8 cellular contexts compared by ENCODE assay signal in the genomic region with DNA sequence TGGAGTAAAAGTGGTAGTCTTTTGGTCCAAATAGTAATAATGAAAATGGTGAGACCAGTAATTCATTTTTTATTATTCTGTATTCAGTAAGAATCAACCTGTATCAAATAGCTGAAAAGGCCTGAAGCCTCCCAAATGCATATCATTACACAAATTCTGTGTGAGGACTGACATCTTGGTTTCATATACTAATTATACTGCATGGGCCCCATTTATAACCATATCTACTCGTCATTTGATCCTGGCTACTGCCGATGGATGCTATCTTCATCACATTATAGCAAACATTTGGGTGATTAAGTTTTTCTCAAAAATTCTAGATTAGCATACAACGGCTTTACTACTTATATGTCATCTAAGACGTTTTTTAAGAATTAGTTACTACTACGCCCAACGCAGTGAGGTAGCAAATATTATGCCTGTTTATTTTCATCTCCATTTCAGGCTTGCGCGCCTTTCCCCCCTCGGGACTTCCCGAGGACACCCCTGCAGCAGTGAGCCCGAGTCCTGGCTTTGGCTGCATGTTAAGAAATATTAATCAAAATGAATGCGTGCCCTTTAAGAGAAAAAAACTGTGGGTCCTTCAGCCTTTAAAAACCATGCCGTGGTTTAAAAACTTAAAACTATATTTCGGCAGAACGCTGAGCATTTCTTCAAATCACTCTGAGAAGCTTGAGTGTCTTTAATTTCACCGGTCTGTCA. TPM values are rescaled to one million over a fixed set of nuclear protein-coding genes. Genes with fewer than 3 reads are reported as not detected.
DNase-seq lines count a peak whose midpoint lies in the region; TF ChIP-seq lines count a peak whose summit lies in the region.

No MANE protein-coding gene starts in this region.

- H3K27ac ChIP-seq in neutrophil = peak overlapping the region; percentile 52

- H3K27ac Mint-ChIP-seq in activated T-helper 2 cell treated with anti-CD3 and anti-CD28 coated beads, Interferon-gamma antibody, Interleukin-2, Interleukin-4, amounts not matched to agents 10 μg/mL and 5 μg/mL and 100 μg/mL, durations not matched to agents 14 hours and 24 hours and 36 hours = peak overlapping the region; percentile 99

- H3K9me3 Mint-ChIP-seq in activated T-helper 2 cell treated with anti-CD3 and anti-CD28 coated beads, Interferon-gamma antibody, Interleukin-2, Interleukin-4, amounts not matched to agents 10 μg/mL and 5 μg/mL and 100 μg/mL, durations not matched to agents 14 hours and 24 hours and 36 hours = peaks cover 8% of the 10 kb centered on the region

- H3K4me1 ChIP-seq in neutrophil (ENCODE audit: control insufficient read depth in 1 of 2, insufficient read depth in 1 of 2, low read depth in 1 of 2, low read length in 1 of 2) = peaks cover 12 to 16% of the 10 kb centered on the region in 2 experiments

- peaks cover 49% of the 10 kb centered on the region for H3K4me1 Mint-ChIP-seq in activated T-helper 2 cell treated with anti-CD3 and anti-CD28 coated beads, Interferon-gamma antibody, Interleukin-2, Interleukin-4, amounts not matched to agents 10 μg/mL and 5 μg/mL and 100 μg/mL, durations not matched to agents 14 hours and 24 hours and 36 hours (ENCODE audit: low read depth)

- H3K4me3 Mint-ChIP-seq in activated T-helper 2 cell treated with anti-CD3 and anti-CD28 coated beads, Interferon-gamma antibody, Interleukin-2, Interleukin-4, amounts not matched to agents 10 μg/mL and 5 μg/mL and 100 μg/mL, durations not matched to agents 14 hours and 24 hours and 36 hours (ENCODE audit: low read depth) = peak overlapping the region; percentile 94

- peaks cover 21% of the 10 kb centered on the region for H3K36me3 Mint-ChIP-seq in activated T-helper 2 cell treated with anti-CD3 and anti-CD28 coated beads, Interferon-gamma antibody, Interleukin-2, Interleukin-4, amounts not matched to agents 10 μg/mL and 5 μg/mL and 100 μg/mL, durations not matched to agents 14 hours and 24 hours and 36 hours (ENCODE audit: low read depth)

- H3K9me3 ChIP-seq in neutrophil = no peaks in the 10 kb centered on the region

- TF ChIP-seq CTCF in foreskin fibroblast (IDR thresholded peaks at IDR 0.05; ENCODE audit: low read depth, low read length) (no peak), neutrophil (IDR thresholded peaks at IDR 0.05) (no peak)

- no peaks in the 10 kb centered on the region for H3K27me3 Mint-ChIP-seq in activated T-helper 2 cell treated with anti-CD3 and anti-CD28 coated beads, Interferon-gamma antibody, Interleukin-2, Interleukin-4, amounts not matched to agents 10 μg/mL and 5 μg/mL and 100 μg/mL, durations not matched to agents 14 hours and 24 hours and 36 hours (ENCODE audit: low read depth)

- H3K4me3 ChIP-seq in foreskin fibroblast (ENCODE audit: low read depth in 1 of 2, low read length in 2 of 2) = peak overlapping the region; percentile 75 to 97
- peak overlapping the region; percentile 70 to 74 for H3K4me3 ChIP-seq in neutrophil (ENCODE audit: low read depth in 1 of 2, low read length in 1 of 2)

- DNase-seq in GM03348 (ENCODE audit: low spot score) = peak; percentile 29
- DNase-seq in Kasumi-1 (lab: John Stamatoyannopoulos, UW) = peak; percentile 47 to 50
- no peak for DNase-seq in activated T-helper 2 cell treated with anti-CD3 and anti-CD28 coated beads, Interferon-gamma antibody, Interleukin-2, Interleukin-4, amounts not matched to agents 10 μg/mL and 5 μg/mL and 100 μg/mL, durations not matched to agents 14 hours and 24 hours and 36 hours (ENCODE audit: low spot score)
- DNase-seq in foreskin fibroblast = peak in 1 of 2 donors; percentile 37
- DNase-seq in NCI-H2196 (lab: John Stamatoyannopoulos, UW; ENCODE audit: unreplicated experiment) = no peak
- DNase-seq in NCI-H2107 treated with DMSO at 0.1 percent for 48 hours (lab: John Stamatoyannopoulos, UW; ENCODE audit: unreplicated experiment) = no peak
- no peak for DNase-seq in NCI-H1048 (lab: John Stamatoyannopoulos, UW)

- intact Hi-C loops in activated T-helper 2 cell treated with anti-CD3 and anti-CD28 coated beads, Interferon-gamma antibody, Interleukin-2, Interleukin-4, amounts not matched to agents 10 μg/mL and 5 μg/mL and 100 μg/mL, durations not matched to agents 14 hours and 24 hours and 36 hours (cut with micrococcal nuclease) = loop anchor here (2.0 to 5.0 kb wide), 9 partner anchors 114 to 1446 kb away; partner anchors contain the start of genes ABCE1, ANAPC10, LSM6 and SLC10A7

- H3K36me3 ChIP-seq in neutrophil = no peaks in the 10 kb centered on the region

- no peaks in the 10 kb centered on the region for H3K27me3 ChIP-seq in neutrophil

RNA-seq across cellular contexts. Expression of gene MMAA, which starts 0.8 kb away (rescaled TPM):
- 15.9 and 16.0 TPM in 2 replicates for total RNA-seq in activated T-helper 2 cell treated with anti-CD3 and anti-CD28 coated beads, Interferon-gamma antibody, Interleukin-2, Interleukin-4, amounts not matched to agents 10 μg/mL and 5 μg/mL and 100 μg/mL, durations not matched to agents 14 hours and 24 hours and 36 hours

Comparison
In these comparisons a context has a peak if more than half of its experiments do, and no peak if none do; other contexts are left out.
1. DNase-seq: peak in GM03348 (single experiment) and Kasumi-1 (2 of 2); none in activated T-helper 2 cell treated with anti-CD3 and anti-CD28 coated beads, Interferon-gamma antibody, Interleukin-2, Interleukin-4, amounts not matched to agents 10 μg/mL and 5 μg/mL and 100 μg/mL, durations not matched to agents 14 hours and 24 hours and 36 hours (single experiment), NCI-H2196 (single experiment), NCI-H2107 treated with DMSO at 0.1 percent for 48 hours (single experiment) and NCI-H1048 (single experiment).